In the genomic region with DNA sequence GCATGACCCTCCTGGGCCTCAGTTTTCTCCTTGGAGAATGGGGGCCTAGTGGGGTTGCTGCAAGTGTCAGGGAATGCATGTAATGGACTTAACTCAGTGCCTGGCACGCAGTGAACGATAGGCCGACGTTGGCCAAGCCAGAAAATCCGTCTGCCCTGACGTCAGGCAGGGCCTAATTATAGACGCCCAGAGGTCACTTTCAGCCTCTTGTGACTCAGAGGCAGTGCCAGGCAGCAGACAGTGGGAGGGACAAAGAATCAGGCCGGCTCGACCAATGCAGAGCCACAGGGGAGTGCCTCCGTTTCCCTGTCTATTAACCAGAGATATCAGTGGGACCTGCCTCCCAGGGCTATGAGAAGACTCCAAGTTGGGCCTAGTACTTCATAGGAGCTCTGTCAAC, we compare ENCODE assay signal across 9 cellular contexts.
DNase-seq lines count a peak whose midpoint lies in the region; ATAC-seq and TF ChIP-seq lines count a peak whose summit lies in the region.
"Had no signal": no experiment of that assay in that cellular context is flagged by ENCODE, and none has a peak within 500 bp of the region (broad histone marks: within the 10 kb centered on the region; RNA-seq: fewer than 3 reads in every experiment).

No MANE protein-coding gene starts in this region.

- BruUV-seq in Panc1 (replicated peaks; lab: Mats Ljungman, UMichigan): no TSS peak

- no peak for TF ChIP-seq POLR2A in transverse colon (IDR thresholded peaks at IDR 0.05)

- CTCF ChIA-PET in Panc1 (lab: Charles Lee): no interaction called here

- no peaks in the 10 kb centered on the region for H3K27me3 ChIP-seq in Panc1 (ENCODE audit: control insufficient read depth, insufficient read depth, low read length)
- H3K27me3 ChIP-seq in transverse colon: no peaks in the 10 kb centered on the region

- TF ChIP-seq CTCF in Panc1 (IDR thresholded peaks at IDR 0.05) (no peak), transverse colon (IDR thresholded peaks at IDR 0.05) (no peak)

- in situ Hi-C loops in Panc1 (cut with HindIII; ENCODE audit: low pct_unique_long_range_greater_than_20kb, low sequenced_read_pairs): no loop called here
- in situ Hi-C loops in transverse colon (cut with MboI; ENCODE audit: low pct_ligation_motif_present in 1 of 4, low pct_unique_long_range_greater_than_20kb in 1 of 4, low sequenced_read_pairs in 3 of 4): no loop called here

- H3K36me3 ChIP-seq in Panc1 (ENCODE audit: control insufficient read depth, insufficient read depth, low read length) (no peaks in the 10 kb centered on the region), transverse colon (no peaks in the 10 kb centered on the region)

- ATAC-seq in Panc1: peak; percentile 53; the same call in 1 of the 2 replicates
- peak; percentile 52 for ATAC-seq in esophagus mucosa
- ATAC-seq in GM21723 (IDR thresholded peaks at IDR 0.05; ENCODE audit: unreplicated experiment): no peak
- ATAC-seq in T-helper 17 cell: no peak

- H3K9me3 ChIP-seq in Panc1 (ENCODE audit: control insufficient read depth, insufficient read depth, low read depth, low read length) (no peaks in the 10 kb centered on the region), transverse colon (no peaks in the 10 kb centered on the region), T-helper 17 cell (ENCODE audit: control insufficient read depth, low read length, poor library complexity, severe bottlenecking) (no peaks in the 10 kb centered on the region)

- H3K27ac ChIP-seq in Panc1 (ENCODE audit: low read length): no peak overlapping the region
- peak overlapping the region; percentile 19 to 50 (median 38) for H3K27ac ChIP-seq in transverse colon
- H3K27ac ChIP-seq: epithelial cell of prostate had no signal

- no peak overlapping the region for H3K27ac Mint-ChIP-seq in T-helper 17 cell

- no peak overlapping the region for H3K4me3 Mint-ChIP-seq in T-helper 17 cell

- H3K36me3 Mint-ChIP-seq in T-helper 17 cell (ENCODE audit: low read depth): peaks cover 2% of the 10 kb centered on the region

- H3K4me3 ChIP-seq in Panc1 (ENCODE audit: low read depth in 2 of 2, low read length in 2 of 2) (no peak overlapping the region), transverse colon (no peak overlapping the region)

- H3K27me3 Mint-ChIP-seq in T-helper 17 cell: peaks cover 12% of the 10 kb centered on the region

- intact Hi-C loops in Panc1 (cut with micrococcal nuclease; ENCODE audit: unreplicated experiment): no loop called here
- intact Hi-C loops in transverse colon (cut with DNase I; ENCODE audit: low total_unique reads): no loop called here

- peak; percentile 59 for TF ChIP-seq EP300 in transverse colon (IDR thresholded peaks at IDR 0.05; ENCODE audit: low read depth)

- POLR2A ChIA-PET in Panc1 (lab: Charles Lee): no interaction called here

- WGBS in transverse colon (ENCODE audit: low coverage in 1 of 2), 2 donors: 40 to 68% methylated on average over 2 to 10 of the region's 10 CpGs

- H3K4me1 ChIP-seq in Panc1 (ENCODE audit: control insufficient read depth, insufficient read depth, low read length): no peaks in the 10 kb centered on the region
- peaks cover 0 to 6% (median 5%) of the 10 kb centered on the region in 4 donors for H3K4me1 ChIP-seq in transverse colon

- DNase-seq in Panc1 (ENCODE audit: low read depth, low spot score) (no peak), midbrain (lab: John Stamatoyannopoulos, UW) (peak; percentile 82), transverse colon (peak; percentile 34), ecto neural progenitor cell (ENCODE audit: low spot score) (no peak), NCI-H1417 treated with DMSO at 0.1 percent for 48 hours (lab: John Stamatoyannopoulos, UW) (no peak), T-helper 17 cell (no peak)

- no peaks in the 10 kb centered on the region for H3K4me1 Mint-ChIP-seq in T-helper 17 cell

Comparison
In these comparisons a context has a peak if more than half of its experiments do, and no peak if none do; other contexts are left out.
1. ATAC-seq: peak in Panc1 (single experiment) and esophagus mucosa (single experiment); none in GM21723 (single experiment) and T-helper 17 cell (single experiment).
2. DNase-seq: peak in midbrain (single experiment) and transverse colon (single experiment); none in Panc1 (single experiment), ecto neural progenitor cell (single experiment), NCI-H1417 treated with DMSO at 0.1 percent for 48 hours (single experiment) and T-helper 17 cell (0 of 3).